Comparison of ENCODE assay signal across 1 cellular context in the genomic region with DNA sequence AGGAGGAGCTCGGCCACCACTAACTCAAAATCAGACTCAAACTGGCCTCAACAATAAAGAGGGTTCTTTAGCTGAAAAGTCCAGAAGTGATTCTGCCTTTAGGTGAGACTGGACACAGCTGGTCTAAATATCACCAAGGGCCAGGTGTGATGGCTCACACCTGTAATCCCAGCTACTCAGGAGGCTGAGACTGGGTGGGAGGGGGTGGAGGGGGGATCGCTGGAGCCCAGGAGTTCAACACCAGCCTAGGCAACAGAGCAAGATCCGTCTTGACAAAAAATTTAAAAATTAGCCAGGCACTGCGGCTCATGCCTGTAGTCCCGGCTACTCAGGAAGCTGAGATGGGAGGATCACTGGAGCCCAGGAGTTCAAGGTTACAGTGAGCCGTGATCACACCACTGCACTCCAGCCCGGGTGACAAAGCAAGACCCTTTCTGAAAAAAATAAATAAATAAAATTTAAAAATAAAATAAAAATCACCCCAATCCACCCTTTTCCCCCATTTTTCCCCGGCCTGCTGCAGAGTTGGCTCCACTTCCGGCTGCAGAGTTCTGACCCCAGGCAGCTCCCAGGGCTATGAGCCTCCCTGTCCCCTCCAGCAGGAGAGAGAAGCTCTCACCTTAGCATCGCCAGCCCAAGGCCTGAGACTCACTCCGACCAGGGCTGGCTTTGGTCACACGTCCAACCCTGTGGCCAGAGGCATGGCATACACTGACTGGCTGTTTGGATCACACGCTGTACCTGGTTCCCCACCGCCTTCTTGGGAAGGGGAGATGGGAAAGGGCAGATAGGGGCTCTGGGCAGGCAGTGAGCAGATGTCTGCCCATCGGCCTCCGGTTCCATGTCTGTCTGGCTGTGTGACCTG.
TF ChIP-seq lines count a peak whose summit lies in the region.

No MANE protein-coding gene starts in this region.

TF ChIP-seq in IMR-90, 13 proteins besides CTCF, POLR2A, EP300 and RAD21:
- TF ChIP-seq MAZ (IDR thresholded peaks at IDR 0.05; ENCODE audit: borderline replicate concordance, low read depth, low read length) (no peak), NFE2L2 (IDR thresholded peaks at IDR 0.05; ENCODE audit: low read depth, low read length) (no peak), RCOR1 (IDR thresholded peaks at IDR 0.05; ENCODE audit: insufficient replicate concordance, low read length) (no peak), CEBPB (IDR thresholded peaks at IDR 0.05; ENCODE audit: low read depth, low read length) (no peak), BHLHE40 (IDR thresholded peaks at IDR 0.05; ENCODE audit: low read depth, low read length) (no peak), FOS (IDR thresholded peaks at IDR 0.05; ENCODE audit: low read depth, low read length) (no peak), CHD1 (IDR thresholded peaks at IDR 0.05; ENCODE audit: low read depth, low read length) (no peak), MAFK (IDR thresholded peaks at IDR 0.05; ENCODE audit: low read depth, low read length) (no peak), SMC3 (IDR thresholded peaks at IDR 0.05; ENCODE audit: low read depth, low read length) (no peak), RFX5 (IDR thresholded peaks at IDR 0.05; ENCODE audit: low read depth, low read length) (no peak), MXI1 (IDR thresholded peaks at IDR 0.05; ENCODE audit: borderline replicate concordance, low read depth, low read length) (no peak)
- TF ChIP-seq, protein P1, sequence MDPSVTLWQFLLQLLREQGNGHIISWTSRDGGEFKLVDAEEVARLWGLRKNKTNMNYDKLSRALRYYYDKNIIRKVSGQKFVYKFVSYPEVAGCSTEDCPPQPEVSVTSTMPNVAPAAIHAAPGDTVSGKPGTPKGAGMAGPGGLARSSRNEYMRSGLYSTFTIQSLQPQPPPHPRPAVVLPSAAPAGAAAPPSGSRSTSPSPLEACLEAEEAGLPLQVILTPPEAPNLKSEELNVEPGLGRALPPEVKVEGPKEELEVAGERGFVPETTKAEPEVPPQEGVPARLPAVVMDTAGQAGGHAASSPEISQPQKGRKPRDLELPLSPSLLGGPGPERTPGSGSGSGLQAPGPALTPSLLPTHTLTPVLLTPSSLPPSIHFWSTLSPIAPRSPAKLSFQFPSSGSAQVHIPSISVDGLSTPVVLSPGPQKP (IDR thresholded peaks at IDR 0.05; ENCODE audit: borderline replicate concordance, low read depth, low read length), result no peak
- TF ChIP-seq, protein P2, sequence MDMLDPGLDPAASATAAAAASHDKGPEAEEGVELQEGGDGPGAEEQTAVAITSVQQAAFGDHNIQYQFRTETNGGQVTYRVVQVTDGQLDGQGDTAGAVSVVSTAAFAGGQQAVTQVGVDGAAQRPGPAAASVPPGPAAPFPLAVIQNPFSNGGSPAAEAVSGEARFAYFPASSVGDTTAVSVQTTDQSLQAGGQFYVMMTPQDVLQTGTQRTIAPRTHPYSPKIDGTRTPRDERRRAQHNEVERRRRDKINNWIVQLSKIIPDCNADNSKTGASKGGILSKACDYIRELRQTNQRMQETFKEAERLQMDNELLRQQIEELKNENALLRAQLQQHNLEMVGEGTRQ (IDR thresholded peaks at IDR 0.05; ENCODE audit: low read depth, low read length), result no peak
